8 cellular contexts compared by ENCODE assay signal in the genomic region with DNA sequence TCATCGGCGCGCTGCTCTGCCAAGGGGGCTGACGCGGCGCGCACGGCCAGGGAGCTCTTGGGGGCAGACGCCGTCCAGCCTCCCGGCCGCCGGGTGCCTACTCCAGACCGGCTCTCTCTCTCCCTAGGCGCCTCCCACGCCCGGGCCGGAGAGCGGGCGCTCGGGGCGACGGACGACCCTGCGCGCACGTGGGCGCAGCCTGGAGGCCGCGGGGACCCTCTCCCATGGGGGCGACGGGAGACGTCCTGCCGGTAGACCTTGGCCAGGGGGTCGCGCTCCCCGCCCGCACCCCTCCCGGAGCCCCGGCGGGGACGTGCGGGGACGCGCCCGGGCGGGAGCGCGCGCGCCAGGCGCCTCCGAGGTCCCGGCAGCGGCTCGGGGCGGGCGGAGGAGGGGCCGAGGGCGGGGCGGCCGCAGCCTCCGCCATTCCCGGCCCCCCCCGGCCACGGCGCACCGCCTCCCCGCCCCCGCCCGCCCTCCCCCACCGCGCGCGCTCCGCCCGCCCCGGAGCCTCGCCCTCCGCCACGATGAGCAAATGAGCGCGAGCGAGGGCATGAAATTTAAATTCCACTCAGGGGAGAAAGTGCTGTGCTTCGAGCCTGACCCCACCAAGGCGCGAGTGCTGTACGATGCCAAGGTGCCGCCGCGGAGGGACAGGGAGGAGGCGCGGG. TPM values are rescaled to one million over a fixed set of nuclear protein-coding genes. Genes with fewer than 3 reads are reported as not detected.
A peak's percentile ranks its signal among the peaks of the same experiment; 100 is the strongest.
DNase-seq lines count a peak whose midpoint lies in the region; ATAC-seq and TF ChIP-seq lines count a peak whose summit lies in the region.

Gene MSL3 (plus strand): TSS at position 509 of the 671 bp plus-strand sequence. CDS start 27 bp downstream, at position 536.

- peak; percentile 40 for ATAC-seq in GM19023 (IDR thresholded peaks at IDR 0.05; ENCODE audit: unreplicated experiment)
- peak; percentile 37 for ATAC-seq in HG03175 (IDR thresholded peaks at IDR 0.05; ENCODE audit: unreplicated experiment)

- no peaks in the 10 kb centered on the region for H3K4me1 ChIP-seq in uterus

- no peaks in the 10 kb centered on the region for H3K9me3 Mint-ChIP-seq in activated naive CD8-positive, alpha-beta T cell treated with anti-CD3 and anti-CD28 coated beads for 36 hours
- H3K9me3 Mint-ChIP-seq in glutamatergic neuron (ENCODE audit: unreplicated experiment) = peaks cover 2% of the 10 kb centered on the region

- TF ChIP-seq CTCF in C4-2B (conservative IDR thresholded peaks at IDR 0.05) (no peak), glutamatergic neuron (IDR thresholded peaks at IDR 0.05; ENCODE audit: partially characterized antibody, unreplicated experiment) (no peak), uterus (IDR thresholded peaks at IDR 0.05) (no peak)

- peak in 1 of 2 donors; percentile 57 for TF ChIP-seq POLR2A in uterus (IDR thresholded peaks at IDR 0.05)

- H3K27me3 Mint-ChIP-seq in activated naive CD8-positive, alpha-beta T cell treated with anti-CD3 and anti-CD28 coated beads for 36 hours = no peaks in the 10 kb centered on the region
- peaks cover 6% of the 10 kb centered on the region for H3K27me3 Mint-ChIP-seq in glutamatergic neuron (ENCODE audit: unreplicated experiment)

- intact Hi-C loops in uterus (cut with DNase I; ENCODE audit: low total_unique reads) = loop anchor here (10.0 kb wide), 1 partner anchor 223 kb away; no protein-coding TSS in a partner anchor

- H3K4me1 Mint-ChIP-seq in activated naive CD8-positive, alpha-beta T cell treated with anti-CD3 and anti-CD28 coated beads for 36 hours = peaks cover 8% of the 10 kb centered on the region
- no peaks in the 10 kb centered on the region for H3K4me1 Mint-ChIP-seq in glutamatergic neuron (ENCODE audit: low read depth, unreplicated experiment)

- no peaks in the 10 kb centered on the region for H3K9me3 ChIP-seq in uterus

- H3K36me3 Mint-ChIP-seq in activated naive CD8-positive, alpha-beta T cell treated with anti-CD3 and anti-CD28 coated beads for 36 hours = peaks cover 22% of the 10 kb centered on the region
- no peaks in the 10 kb centered on the region for H3K36me3 Mint-ChIP-seq in glutamatergic neuron (ENCODE audit: unreplicated experiment)

- DNase-seq in RPMI8226 (peak; percentile 71), glutamatergic neuron (peak; percentile 63), occipital lobe (lab: John Stamatoyannopoulos, UW) (peak; percentile 58), uterus (peak in 1 of 2 donors; percentile 63)
- DNase-seq in activated naive CD8-positive, alpha-beta T cell treated with anti-CD3 and anti-CD28 coated beads for 36 hours = peak; percentile 62

- H3K27me3 ChIP-seq in uterus = no peaks in the 10 kb centered on the region

- H3K4me3 Mint-ChIP-seq in activated naive CD8-positive, alpha-beta T cell treated with anti-CD3 and anti-CD28 coated beads for 36 hours = peak within 1 kb of the TSS; percentile 96
- H3K4me3 Mint-ChIP-seq in glutamatergic neuron (ENCODE audit: unreplicated experiment) = peak within 1 kb of the TSS; percentile 93

- peak within 1 kb of the TSS; percentile 99 for H3K27ac Mint-ChIP-seq in activated naive CD8-positive, alpha-beta T cell treated with anti-CD3 and anti-CD28 coated beads for 36 hours
- H3K27ac Mint-ChIP-seq in glutamatergic neuron (ENCODE audit: unreplicated experiment) = peak within 1 kb of the TSS; percentile 91

- H3K27ac ChIP-seq in C4-2B (peak within 1 kb of the TSS; percentile 78), uterus (peak within 1 kb of the TSS; percentile 92 to 95)

- peak within 1 kb of the TSS; percentile 58 to 63 for H3K4me3 ChIP-seq in uterus

- no peaks in the 10 kb centered on the region for H3K36me3 ChIP-seq in uterus

RNA-seq across cellular contexts. Expression of gene MSL3, which starts in this region (rescaled TPM):
- total RNA-seq in activated naive CD8-positive, alpha-beta T cell treated with anti-CD3 and anti-CD28 coated beads for 36 hours = 10 to 100 TPM; 41.1 to 42.2 TPM
- total RNA-seq in glutamatergic neuron (ENCODE audit: unreplicated experiment) (25.5 TPM), occipital lobe (30.6 TPM), uterus (10 to 100 TPM; 17.6 to 39.4 (median 30.1) TPM)
